Comparison of ENCODE assay signal across 8 cellular contexts in the genomic region with DNA sequence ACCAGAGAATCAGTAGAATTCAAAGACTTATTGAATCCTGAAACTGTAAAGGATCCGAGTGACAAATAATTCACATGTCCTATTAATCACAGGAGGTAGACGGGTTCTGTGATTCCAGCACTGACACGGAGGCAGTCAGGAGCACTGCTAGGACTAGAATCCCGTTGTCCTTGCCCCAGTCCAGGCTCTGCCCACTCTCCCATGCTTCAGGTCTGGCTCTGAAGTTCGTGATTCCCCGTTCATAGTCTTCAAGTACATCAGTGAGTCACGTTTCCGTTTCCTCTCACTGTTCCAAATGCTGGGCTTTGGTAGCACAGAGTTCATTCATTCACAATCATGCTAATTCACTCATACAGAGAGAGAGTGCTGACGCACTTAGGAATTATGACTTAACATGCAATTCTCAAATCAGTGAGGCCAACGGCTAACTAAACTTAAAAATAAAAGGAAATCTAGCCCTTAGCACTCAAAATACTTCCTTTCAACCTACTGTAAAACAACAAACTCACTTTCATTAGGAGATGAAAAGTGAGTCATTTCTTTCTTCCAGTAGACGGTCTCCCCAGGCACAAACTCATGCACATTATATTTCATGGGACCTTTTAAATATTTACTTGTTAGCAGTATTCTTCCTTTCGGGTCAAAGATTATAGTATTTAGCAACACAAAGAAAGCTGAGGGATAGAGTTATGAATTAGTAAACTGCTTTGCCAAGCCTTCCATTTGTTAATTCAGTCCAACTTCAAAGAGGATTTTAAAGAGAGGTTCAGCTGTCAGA.
A peak's percentile ranks its signal among the peaks of the same experiment; 100 is the strongest.
DNase-seq lines count a peak whose midpoint lies in the region; ATAC-seq and TF ChIP-seq lines count a peak whose summit lies in the region.

No MANE protein-coding gene starts in this region.

- intact Hi-C loops in prostate gland (cut with DNase I), result no loop called here

- WGBS in prostate gland, result 5% methylated on average over 12 of the region's 12 CpGs

- no peaks in the 10 kb centered on the region for H3K36me3 ChIP-seq in prostate gland

- DNase-seq in NAMALWA (ENCODE audit: low spot score), result peak; percentile 23
- peak; percentile 12 for DNase-seq in activated T-cell treated with anti-CD3 and anti-CD28 coated beads for 48 hours (ENCODE audit: low read depth)
- DNase-seq in foreskin keratinocyte, result peak; percentile 90 to 97
- peak; percentile 11 for DNase-seq in prostate gland (ENCODE audit: low spot score)
- DNase-seq in DMS79 treated with DMSO at 0.1 percent for 48 hours (lab: John Stamatoyannopoulos, UW), result no peak
- no peak for DNase-seq in DMS 273 (lab: John Stamatoyannopoulos, UW; ENCODE audit: unreplicated experiment)

- H3K27ac ChIP-seq in foreskin keratinocyte (peak overlapping the region; percentile 52), prostate gland (no peak overlapping the region)

- H3K4me3 ChIP-seq in prostate gland, result no peak overlapping the region

- H3K4me1 ChIP-seq in foreskin keratinocyte (peaks cover 21% of the 10 kb centered on the region), prostate gland (replicated peaks) (no peaks in the 10 kb centered on the region)

- H3K9me3 ChIP-seq in prostate gland, result no peaks in the 10 kb centered on the region

- ATAC-seq in GM18511 (IDR thresholded peaks at IDR 0.05; ENCODE audit: unreplicated experiment) (peak; percentile 83), HG02588 (IDR thresholded peaks at IDR 0.05; ENCODE audit: unreplicated experiment) (peak; percentile 77), foreskin keratinocyte (peak; percentile 95)

- TF ChIP-seq CTCF in foreskin keratinocyte (conservative IDR thresholded peaks at IDR 0.05) (no peak), prostate gland (IDR thresholded peaks at IDR 0.05) (no peak)

- H3K27me3 ChIP-seq in foreskin keratinocyte (no peaks in the 10 kb centered on the region), prostate gland (replicated peaks; ENCODE audit: insufficient read depth) (no peaks in the 10 kb centered on the region)

- no peak for TF ChIP-seq POLR2A in prostate gland (IDR thresholded peaks at IDR 0.05)

Comparison
In these comparisons a context has a peak if more than half of its experiments do, and no peak if none do; other contexts are left out.
1. DNase-seq: peak in NAMALWA (single experiment), activated T-cell treated with anti-CD3 and anti-CD28 coated beads for 48 hours (single experiment), foreskin keratinocyte (2 of 2) and prostate gland (single experiment); none in DMS79 treated with DMSO at 0.1 percent for 48 hours (single experiment) and DMS 273 (single experiment).
2. Peak in every context shown above with its lines, with median percentiles within 50 percentile points of each other: ATAC-seq.